ENCODE assay signal across 11 cellular contexts in genomic region chr4:173192375-173193162, GRCh38. TPM values are rescaled to one million over a fixed set of nuclear protein-coding genes. Genes with fewer than 3 reads are reported as not detected.
A peak's percentile ranks its signal among the peaks of the same experiment; 100 is the strongest.
DNase-seq lines count a peak whose midpoint lies in the region; ATAC-seq and TF ChIP-seq lines count a peak whose summit lies in the region.
"Had no signal": no experiment of that assay in that cellular context is flagged by ENCODE, and none has a peak within 500 bp of the region (broad histone marks: within the 10 kb centered on the region; RNA-seq: fewer than 3 reads in every experiment).

No MANE protein-coding gene starts in this region.

- H3K27ac Mint-ChIP-seq in activated T-helper 17 cell treated with anti-CD3 and anti-CD28 coated beads, Interleukin-2, amount 50 U/mL, for 72 hours, result peak overlapping the region; percentile 10
- H3K27ac Mint-ChIP-seq in neural progenitor cell, result no peak overlapping the region
- H3K27ac Mint-ChIP-seq: activated naive CD8-positive, alpha-beta T cell treated with anti-CD3 and anti-CD28 coated beads, Interleukin-2, amount 10 ng/mL, durations not matched to agents 7 days and 5 days had no signal

- ATAC-seq in activated T-helper 17 cell treated with anti-CD3 and anti-CD28 coated beads, Interleukin-2, amount 50 U/mL, for 72 hours (replicated peaks), result no peak
- ATAC-seq in HG03432 (IDR thresholded peaks at IDR 0.05; ENCODE audit: unreplicated experiment), result no peak

- H3K36me3 Mint-ChIP-seq in activated T-helper 17 cell treated with anti-CD3 and anti-CD28 coated beads, Interleukin-2, amount 50 U/mL, for 72 hours (ENCODE audit: low read depth), result no peaks in the 10 kb centered on the region
- no peaks in the 10 kb centered on the region for H3K36me3 Mint-ChIP-seq in neural progenitor cell

- H4K20me1 ChIP-seq in neural progenitor cell (ENCODE audit: low read depth), result peaks cover 14% of the 10 kb centered on the region

- TF ChIP-seq CTCF in HEK293 (tag by site-specific recombination; IDR thresholded peaks at IDR 0.05), result no peak
- TF ChIP-seq CTCF in neural progenitor cell (IDR thresholded peaks at IDR 0.05), result peak; percentile 11

- H2AFZ ChIP-seq in neural progenitor cell (replicated peaks), result no peak overlapping the region

- no peaks in the 10 kb centered on the region for H3K27me3 Mint-ChIP-seq in activated T-helper 17 cell treated with anti-CD3 and anti-CD28 coated beads, Interleukin-2, amount 50 U/mL, for 72 hours
- no peaks in the 10 kb centered on the region for H3K27me3 Mint-ChIP-seq in neural progenitor cell (ENCODE audit: insufficient read depth, low read depth)
- H3K27me3 Mint-ChIP-seq: activated naive CD8-positive, alpha-beta T cell treated with anti-CD3 and anti-CD28 coated beads, Interleukin-2, amount 10 ng/mL, durations not matched to agents 7 days and 5 days had no signal

- H3K4me3 ChIP-seq in HEK293 (ENCODE audit: low read depth, low read length), result no peak overlapping the region
- no peak overlapping the region for H3K4me3 ChIP-seq in neural progenitor cell

- H3K27ac ChIP-seq in HEK293 (ENCODE audit: extremely low read depth, low read depth, low read length) (no peak overlapping the region), neural progenitor cell (no peak overlapping the region)

- peaks cover 33% of the 10 kb centered on the region for H3K4me1 Mint-ChIP-seq in activated T-helper 17 cell treated with anti-CD3 and anti-CD28 coated beads, Interleukin-2, amount 50 U/mL, for 72 hours
- peaks cover 6% of the 10 kb centered on the region for H3K4me1 Mint-ChIP-seq in neural progenitor cell

- H3K9me3 ChIP-seq in HEK293 (ENCODE audit: control insufficient read depth, insufficient read depth, low read depth, low read length), result no peaks in the 10 kb centered on the region
- H3K9me3 ChIP-seq in neural progenitor cell (ENCODE audit: low read depth), result no peaks in the 10 kb centered on the region

- no peaks in the 10 kb centered on the region for H3K27me3 ChIP-seq in neural progenitor cell

- no peaks in the 10 kb centered on the region for H3K36me3 ChIP-seq in HEK293 (ENCODE audit: control insufficient read depth in 2 of 2, insufficient read depth in 1 of 2, low read length in 2 of 2)
- no peaks in the 10 kb centered on the region for H3K36me3 ChIP-seq in neural progenitor cell

- no peaks in the 10 kb centered on the region for H3K9me3 Mint-ChIP-seq in activated T-helper 17 cell treated with anti-CD3 and anti-CD28 coated beads, Interleukin-2, amount 50 U/mL, for 72 hours
- no peaks in the 10 kb centered on the region for H3K9me3 Mint-ChIP-seq in neural progenitor cell

- POLR2A ChIA-PET in HEK293 (lab: Yijun Ruan, JAX), result no interaction called here

- CTCF ChIA-PET in HEK293 (lab: Yijun Ruan, JAX), result interaction anchor here (0.6 to 0.7 kb wide), 3 partner anchors 45 to 140 kb away, joined by 3 to 4 read pairs (median 3); no protein-coding TSS in a partner anchor

- peak overlapping the region; percentile 1 for H3K4me3 Mint-ChIP-seq in activated T-helper 17 cell treated with anti-CD3 and anti-CD28 coated beads, Interleukin-2, amount 50 U/mL, for 72 hours
- H3K4me3 Mint-ChIP-seq in neural progenitor cell, result no peak overlapping the region
- H3K4me3 Mint-ChIP-seq: activated naive CD8-positive, alpha-beta T cell treated with anti-CD3 and anti-CD28 coated beads, Interleukin-2, amount 10 ng/mL, durations not matched to agents 7 days and 5 days had no signal

- H3K4me1 ChIP-seq in HEK293 (ENCODE audit: control insufficient read depth, insufficient read depth, low read length) (peaks cover 5% of the 10 kb centered on the region), neural progenitor cell (peaks cover 11% of the 10 kb centered on the region)

- DNase-seq in NOMO-1 treated with DMSO at 0.1 percent for 48 hours (lab: John Stamatoyannopoulos, UW; ENCODE audit: unreplicated experiment) (peak; percentile 3), NOMO-1 treated with dmso at 0.1 percent for 144 hours (lab: John Stamatoyannopoulos, UW; ENCODE audit: unreplicated experiment) (no peak), neural progenitor cell (ENCODE audit: low spot score) (no peak), NCI-H1105 (lab: John Stamatoyannopoulos, UW) (no peak), middle frontal gyrus (ENCODE audit: extremely low spot score, low spot score) (no peak)
- DNase-seq: activated CD4-positive, alpha-beta T cell treated with anti-CD3 and anti-CD28 coated beads for 1 hour; activated naive CD8-positive, alpha-beta T cell treated with anti-CD3 and anti-CD28 coated beads, Interleukin-2, amount 10 ng/mL, durations not matched to agents 7 days and 5 days; RPMI8226 had no signal

- H3K4me2 ChIP-seq in neural progenitor cell, result no peak overlapping the region

- no peaks in the 10 kb centered on the region for H3F3A ChIP-seq in neural progenitor cell (ENCODE audit: low read depth)

- H3K9ac ChIP-seq in neural progenitor cell, result no peak overlapping the region

- H3K79me2 ChIP-seq in neural progenitor cell (ENCODE audit: low read depth), result peaks cover 100% of the 10 kb centered on the region

TF ChIP-seq in HEK293, 187 proteins besides CTCF, POLR2A, EP300 and RAD21:
- no peak for TF ChIP-seq ZNF350 (tag by site-specific recombination; IDR thresholded peaks at IDR 0.05)
- TF ChIP-seq ZBTB11 (tag by site-specific recombination; conservative IDR thresholded peaks at IDR 0.05; ENCODE audit: low read depth), result no peak
- TF ChIP-seq KLF7 (tag by site-specific recombination; IDR thresholded peaks at IDR 0.05; ENCODE audit: borderline replicate concordance), result no peak
- TF ChIP-seq ZBTB44 (tag by site-specific recombination; IDR thresholded peaks at IDR 0.05), result no peak
- TF ChIP-seq SCRT2 (tag by site-specific recombination; IDR thresholded peaks at IDR 0.05), result 0 out of 2 replicates have a peak, but pooled peaks have one; percentile 1
- no peak for TF ChIP-seq ZNF624 (tag by site-specific recombination; IDR thresholded peaks at IDR 0.05)
- TF ChIP-seq REST (tag by site-specific recombination; IDR thresholded peaks at IDR 0.05), result peak; percentile 84
- no peak for TF ChIP-seq ZNF785 (tag by site-specific recombination; IDR thresholded peaks at IDR 0.05)
TF ChIP-seq in HEK293: peak in this region for 2.

RNA-seq across cellular contexts. Expression of gene GALNT7, which starts 24.0 kb away (rescaled TPM):
- total RNA-seq in activated T-helper 17 cell treated with anti-CD3 and anti-CD28 coated beads, Interleukin-2, amount 50 U/mL, for 72 hours, result 10 to 100 TPM in 1 of 2 donors, 1 to 10 TPM in 1; 9.6 to 18.1 TPM
- total RNA-seq in neural progenitor cell (ENCODE audit: low replicate concordance), result 44.6 and 62.3 TPM in 2 replicates
